Comparison of ENCODE assay signal across 25 cellular contexts in the genomic region with DNA sequence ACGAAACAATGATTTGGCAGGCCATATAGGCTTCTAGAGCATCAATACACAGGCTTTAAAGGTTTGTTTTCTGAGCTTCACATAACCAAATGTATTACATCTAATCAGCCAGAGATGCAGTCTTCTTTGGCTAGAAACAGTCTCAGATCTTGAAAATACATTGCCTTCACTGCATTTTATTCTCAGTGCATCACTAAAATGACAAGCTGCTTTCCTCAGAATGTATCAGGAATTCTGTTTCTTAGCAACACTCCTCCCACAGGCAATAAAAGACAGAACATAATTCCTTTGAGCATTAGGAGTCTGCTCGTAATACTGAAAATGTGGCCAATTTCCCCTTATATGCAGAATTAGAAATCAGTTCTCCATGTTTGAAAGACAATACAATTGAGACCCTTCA. TPM values are rescaled to one million over a fixed set of nuclear protein-coding genes. Genes with fewer than 3 reads are reported as not detected.
DNase-seq lines count a peak whose midpoint lies in the region; ATAC-seq and TF ChIP-seq lines count a peak whose summit lies in the region.
"Had no signal": no experiment of that assay in that cellular context is flagged by ENCODE, and none has a peak within 500 bp of the region (broad histone marks: within the 10 kb centered on the region; RNA-seq: fewer than 3 reads in every experiment).

No MANE protein-coding gene starts in this region.

- H4K8ac ChIP-seq in mesenchymal stem cell (ENCODE audit: low read length), result no peak overlapping the region

- no peak for TF ChIP-seq EP300 in SK-N-SH (IDR thresholded peaks at IDR 0.05; ENCODE audit: borderline replicate concordance in 1 of 2, low read depth in 1 of 2, low read length in 1 of 2)

- no peaks in the 10 kb centered on the region for H3K9me2 ChIP-seq in SK-N-SH

- H3K27me3 ChIP-seq in SK-N-SH (ENCODE audit: insufficient read depth) (no peaks in the 10 kb centered on the region), mesenchymal stem cell (ENCODE audit: control insufficient read depth in 1 of 2, insufficient read depth in 1 of 2, low read length in 2 of 2) (no peaks in the 10 kb centered on the region), A673 (replicated peaks; ENCODE audit: insufficient read depth, low read depth, low read length, poor library complexity) (no peaks in the 10 kb centered on the region), gastrocnemius medialis (no peaks in the 10 kb centered on the region)
- H3K27me3 ChIP-seq: pancreas, tibial nerve had no signal

- H2BK120ac ChIP-seq in mesenchymal stem cell (ENCODE audit: low read depth, low read length), result no peak overlapping the region

- H3K18ac ChIP-seq in mesenchymal stem cell (ENCODE audit: low read depth in 1 of 2, low read length in 2 of 2), result no peak overlapping the region

- no peak overlapping the region for H3K4me2 ChIP-seq in SK-N-SH
- no peak overlapping the region for H3K4me2 ChIP-seq in mesenchymal stem cell (ENCODE audit: low read length, poor library complexity, severe bottlenecking)
- H3K4me2 ChIP-seq: KMS-11 had no signal

- H3K36me3 ChIP-seq in SK-N-SH (replicated peaks in 1 of 2; ENCODE audit: control insufficient read depth in 1 of 2, insufficient read depth in 2 of 2, low read length in 1 of 2), result no peaks in the 10 kb centered on the region
- H3K36me3 ChIP-seq in mesenchymal stem cell (ENCODE audit: control insufficient read depth in 1 of 2, insufficient read depth in 2 of 2, low read depth in 1 of 2, low read length in 2 of 2), result peaks cover 0 to 6% of the 10 kb centered on the region in 2 experiments
- no peaks in the 10 kb centered on the region for H3K36me3 ChIP-seq in A673 (ENCODE audit: insufficient read depth, low read length, poor library complexity, severe bottlenecking)
- H3K36me3 ChIP-seq in gastrocnemius medialis, result no peaks in the 10 kb centered on the region
- H3K36me3 ChIP-seq: pancreas, tibial nerve had no signal

- H2BK5ac ChIP-seq in mesenchymal stem cell (ENCODE audit: low read depth, low read length, poor library complexity, severe bottlenecking), result no peak overlapping the region

- H3K27ac ChIP-seq in SK-N-SH (ENCODE audit: low read depth in 2 of 2, low read length in 1 of 2) (peak overlapping the region in 1 of 2 experiments; percentile 64; a peak in 2 of 4 replicates), mesenchymal stem cell (ENCODE audit: low read length, poor library complexity, severe bottlenecking) (no peak overlapping the region), A673 (ENCODE audit: low read depth, low read length, poor library complexity, severe bottlenecking) (no peak overlapping the region), gastrocnemius medialis (no peak overlapping the region)
- H3K27ac ChIP-seq: 22Rv1, KMS-11, pancreas, RWPE1 had no signal

- CTCF ChIA-PET in SK-N-SH (lab: Yijun Ruan, JAX) (interaction anchor here (1.0 kb wide), 1 partner anchor 12 kb away, joined by 4 read pairs; no protein-coding TSS in a partner anchor), A673 (lab: Charles Lee) (no interaction called here)

- H2AFZ ChIP-seq in SK-N-SH (ENCODE audit: low read depth), result no peak overlapping the region
- H2AFZ ChIP-seq in mesenchymal stem cell (ENCODE audit: low read depth, low read length), result no peak overlapping the region

- no peaks in the 10 kb centered on the region; a peak in 1 of 4 replicates for H3K4me1 ChIP-seq in SK-N-SH (ENCODE audit: control insufficient read depth in 1 of 2, insufficient read depth in 2 of 2, low read depth in 1 of 2, low read length in 1 of 2)
- H3K4me1 ChIP-seq in mesenchymal stem cell (ENCODE audit: control insufficient read depth, insufficient read depth, low read depth, low read length), result no peaks in the 10 kb centered on the region
- no peaks in the 10 kb centered on the region for H3K4me1 ChIP-seq in A673 (ENCODE audit: insufficient read depth, low read length, poor library complexity, severe bottlenecking)
- no peaks in the 10 kb centered on the region for H3K4me1 ChIP-seq in gastrocnemius medialis
- H3K4me1 ChIP-seq: pancreas had no signal

- no TSS peak for BruUV-seq in A673 (replicated peaks; lab: Mats Ljungman, UMichigan)

- no peaks in the 10 kb centered on the region for H3K79me1 ChIP-seq in mesenchymal stem cell (replicated peaks; ENCODE audit: low read length, poor library complexity, severe bottlenecking)

- peaks cover 5% of the 10 kb centered on the region for H3F3A ChIP-seq in SK-N-SH (replicated peaks; ENCODE audit: insufficient read depth)

- no peak for TF ChIP-seq POLR2A in gastrocnemius medialis (IDR thresholded peaks at IDR 0.05)

- intact Hi-C loops in A673 (cut with micrococcal nuclease; ENCODE audit: unreplicated experiment) (no loop called here), gastrocnemius medialis (cut with DNase I; ENCODE audit: low total_unique reads) (no loop called here)

- no peaks in the 10 kb centered on the region for H4K20me1 ChIP-seq in SK-N-SH (ENCODE audit: insufficient read depth)

- no peak overlapping the region for H3K4ac ChIP-seq in mesenchymal stem cell (ENCODE audit: low read depth in 1 of 2, low read length in 2 of 2)

- ATAC-seq in SK-N-SH treated with all-trans-retinoic acid at 6 μM for 48 hours, result peak; percentile 89
- ATAC-seq in GM21717 (IDR thresholded peaks at IDR 0.05; ENCODE audit: unreplicated experiment), result no peak
- ATAC-seq in GM21390 (IDR thresholded peaks at IDR 0.05; ENCODE audit: unreplicated experiment), result no peak
- no peak for ATAC-seq in gastrocnemius medialis
- ATAC-seq: CD8-positive, alpha-beta T cell; esophagus mucosa; left colon; pancreas; stimulated activated effector memory CD8-positive, alpha-beta T cell treated with anti-CD3 and anti-CD28 coated beads, Interleukin-12 subunit alpha, Interleukin-12 subunit beta, amount 100 ng/mL, for 72 hours had no signal

- H4K91ac ChIP-seq in mesenchymal stem cell (ENCODE audit: low read length), result no peak overlapping the region

- no peak overlapping the region for H3K9ac ChIP-seq in SK-N-SH
- H3K9ac ChIP-seq in mesenchymal stem cell (ENCODE audit: low read length), result peak overlapping the region; percentile 80
- H3K9ac ChIP-seq: KMS-11 had no signal

- H3K23ac ChIP-seq in mesenchymal stem cell (ENCODE audit: low read length in 2 of 2), result no peak overlapping the region

- DNase-seq in SK-N-SH (no peak), choroid plexus epithelial cell (ENCODE audit: low read depth) (peak; percentile 38), mesenchymal stem cell (no peak), A673 (ENCODE audit: low spot score) (no peak), gastrocnemius medialis (no peak)
- DNase-seq: activated B cell treated with CpG ODN at 0.5 μM for 24 hours; activated effector memory CD4-positive, alpha-beta T cell treated with Interleukin-2 at 50 U/mL for 16 hours; aorta; CD8-positive, alpha-beta T cell; DND-41; left colon; NCI-H1105 treated with DMSO at 0.1 percent for 48 hours; NCI-H2171 treated with DMSO at 0.1 percent for 48 hours; NK-92 treated with Interleukin-12 subunit alpha and Interleukin-12 subunit beta, amount 100 ng/mL, for 24 hours; pancreas; T-helper 1 cell had no signal

- no peak overlapping the region for H3K4me3 ChIP-seq in SK-N-SH (ENCODE audit: low read depth in 2 of 2, low read length in 1 of 2)
- H3K4me3 ChIP-seq in choroid plexus epithelial cell (ENCODE audit: low read depth, low read length), result no peak overlapping the region
- no peak overlapping the region for H3K4me3 ChIP-seq in mesenchymal stem cell (ENCODE audit: insufficient read depth in 1 of 2, low read depth in 1 of 2, low read length in 2 of 2)
- no peak overlapping the region for H3K4me3 ChIP-seq in A673 (ENCODE audit: low read depth, low read length, poor library complexity, severe bottlenecking)
- H3K4me3 ChIP-seq in gastrocnemius medialis, result no peak overlapping the region
- H3K4me3 ChIP-seq: pancreas, tibial nerve had no signal

- no peak overlapping the region for H3K14ac ChIP-seq in mesenchymal stem cell (ENCODE audit: low read length in 2 of 2)

- no peak overlapping the region for H2AK5ac ChIP-seq in mesenchymal stem cell (ENCODE audit: low read length, severe bottlenecking)

- 90% methylated on average over 2 of the region's 2 CpGs for WGBS in SK-N-SH (ENCODE audit: low lambda C conversion rate)
- WGBS in mesenchymal stem cell, result 86% methylated on average over 2 of the region's 2 CpGs

- H3K9me3 ChIP-seq in SK-N-SH (no peaks in the 10 kb centered on the region), mesenchymal stem cell (ENCODE audit: control insufficient read depth, low read length) (peaks cover 7% of the 10 kb centered on the region), A673 (ENCODE audit: low read depth, low read length, poor library complexity, severe bottlenecking) (no peaks in the 10 kb centered on the region), gastrocnemius medialis (no peaks in the 10 kb centered on the region)
- H3K9me3 ChIP-seq: pancreas, tibial nerve had no signal

- H2BK15ac ChIP-seq in mesenchymal stem cell (ENCODE audit: low read depth, poor library complexity, severe bottlenecking), result no peak overlapping the region

- POLR2A ChIA-PET in SK-N-SH (lab: Yijun Ruan, JAX) (interaction anchor here (0.8 kb wide), 1 partner anchor 37 kb away, joined by 3 read pairs; a partner anchor contains a TSS), A673 (lab: Charles Lee; ENCODE audit: low non-redundant PET) (no interaction called here)

- no peak overlapping the region for H2BK12ac ChIP-seq in mesenchymal stem cell (ENCODE audit: low read length in 2 of 2)

- no peak for TF ChIP-seq CTCF in SK-N-SH (IDR thresholded peaks at IDR 0.05)
- no peak for TF ChIP-seq CTCF in choroid plexus epithelial cell (conservative IDR thresholded peaks at IDR 0.05; ENCODE audit: low read depth, low read length)
- TF ChIP-seq CTCF in A673 (conservative IDR thresholded peaks at IDR 0.05; ENCODE audit: low read depth, low read length), result no peak
- no peak for TF ChIP-seq CTCF in gastrocnemius medialis (IDR thresholded peaks at IDR 0.05 in 4 of 5, conservative IDR thresholded peaks at IDR 0.05 in 1 of 5)

- no peak for TF ChIP-seq RAD21 in SK-N-SH (IDR thresholded peaks at IDR 0.05; ENCODE audit: low read length)

- in situ Hi-C loops in gastrocnemius medialis (cut with MboI; ENCODE audit: low sequenced_read_pairs in 4 of 4), result no loop called here

- no peaks in the 10 kb centered on the region for H3K79me2 ChIP-seq in SK-N-SH (ENCODE audit: insufficient read depth)

TF ChIP-seq in SK-N-SH, 30 proteins besides CTCF, POLR2A, EP300 and RAD21 (continues in another document):
- no peak for TF ChIP-seq MEF2A (IDR thresholded peaks at IDR 0.05; ENCODE audit: borderline replicate concordance, low read depth)
- TF ChIP-seq NFIC (IDR thresholded peaks at IDR 0.05; ENCODE audit: borderline replicate concordance), result no peak

RNA-seq across cellular contexts. Expression of a gene that starts 36.9 kb away (rescaled TPM):
- 2.8 and 3.9 TPM in 2 replicates for polyA plus RNA-seq in SK-N-SH (2012; rRNA removed)
- polyA plus RNA-seq in SK-N-SH (2012; cell fraction: cytosol; rRNA removed), result 3.6 and 4.3 TPM in 2 replicates
- 2.9 and 6.4 TPM in 2 replicates for polyA plus RNA-seq in SK-N-SH (2012; cell fraction: nucleus; rRNA removed)
- 6.6 TPM for polyA plus RNA-seq in mesenchymal stem cell (2013, experiment 1 of 2)
- 6.5 TPM for polyA plus RNA-seq in mesenchymal stem cell (2013, experiment 2 of 2)
- 13.7 and 15.0 TPM in 2 replicates for total RNA-seq in A673 (2021)
- 10 to 100 TPM; 18.9 to 39.4 (median 33.7) TPM for total RNA-seq in gastrocnemius medialis
